1 cellular context compared by ENCODE assay signal in the genomic region with DNA sequence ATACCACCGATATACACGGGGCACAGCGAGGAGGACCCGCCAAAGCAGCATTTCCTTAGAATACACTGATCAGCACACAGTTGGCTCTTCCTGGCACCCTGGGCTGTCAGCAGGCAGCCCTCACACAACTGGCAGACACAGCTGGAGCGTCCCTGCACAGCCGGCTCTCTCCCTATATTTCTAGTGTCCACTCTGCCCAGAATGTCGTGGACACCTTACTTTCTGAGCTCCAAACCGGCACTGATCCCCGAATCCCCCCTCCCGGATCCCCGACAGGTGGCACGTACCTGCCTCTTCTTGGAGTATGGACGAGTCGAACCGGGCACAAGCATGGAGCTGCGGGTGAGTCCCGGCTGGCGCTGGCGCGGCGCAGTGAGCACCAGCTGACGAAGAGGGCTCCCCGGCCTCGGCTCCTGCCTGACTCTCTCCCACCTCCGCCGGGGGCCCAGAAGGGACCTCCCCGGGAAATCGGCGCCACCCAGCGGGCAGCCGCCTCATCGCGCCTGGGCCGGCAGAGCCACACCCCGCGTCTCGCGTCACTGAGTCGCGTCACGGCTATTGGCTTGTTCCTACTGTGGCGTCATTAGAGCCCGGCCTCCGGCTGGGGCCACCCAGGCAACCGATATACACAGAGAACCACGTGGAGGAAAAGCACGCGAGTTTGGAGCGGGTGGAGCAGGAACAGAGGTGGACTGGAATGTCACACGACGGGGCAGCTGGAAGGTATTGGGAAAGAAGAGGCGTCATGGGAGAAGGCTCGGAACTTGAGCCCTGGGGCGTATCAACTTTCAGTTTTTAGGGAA.
TF ChIP-seq lines count a peak whose summit lies in the region.

Gene USP2 (minus strand): TSS at position 505 of the 803 bp plus-strand sequence. CDS start 8,210 bp downstream, outside the sequence.

TF ChIP-seq in HCT116, 20 proteins besides CTCF, POLR2A, EP300 and RAD21 (continued from another document):
- peak; percentile 58 for TF ChIP-seq POLR2AphosphoS5 (IDR thresholded peaks at IDR 0.05; ENCODE audit: low read depth, low read length)
- no peak; the same call in 1 of the 2 replicates for TF ChIP-seq CBX3 (IDR thresholded peaks at IDR 0.05; ENCODE audit: low read depth)
- TF ChIP-seq YY1 (IDR thresholded peaks at IDR 0.05; ENCODE audit: extremely low read depth, insufficient replicate concordance, low read depth, low read length): peak; percentile 9
- TF ChIP-seq ELF1 (IDR thresholded peaks at IDR 0.05; ENCODE audit: borderline replicate concordance, low read depth): no peak
- TF ChIP-seq EZH2 (IDR thresholded peaks at IDR 0.05): no peak
- no peak for TF ChIP-seq EZH2phosphoT487 (IDR thresholded peaks at IDR 0.05; ENCODE audit: borderline replicate concordance)
- TF ChIP-seq ZFX (IDR thresholded peaks at IDR 0.05): no peak
- no peak for TF ChIP-seq TCF7L2 (IDR thresholded peaks at IDR 0.05; ENCODE audit: borderline replicate concordance, extremely low read depth, insufficient read depth, insufficient read length)
- no peak for TF ChIP-seq SRF (IDR thresholded peaks at IDR 0.05; ENCODE audit: low read depth)
